In the genomic region with DNA sequence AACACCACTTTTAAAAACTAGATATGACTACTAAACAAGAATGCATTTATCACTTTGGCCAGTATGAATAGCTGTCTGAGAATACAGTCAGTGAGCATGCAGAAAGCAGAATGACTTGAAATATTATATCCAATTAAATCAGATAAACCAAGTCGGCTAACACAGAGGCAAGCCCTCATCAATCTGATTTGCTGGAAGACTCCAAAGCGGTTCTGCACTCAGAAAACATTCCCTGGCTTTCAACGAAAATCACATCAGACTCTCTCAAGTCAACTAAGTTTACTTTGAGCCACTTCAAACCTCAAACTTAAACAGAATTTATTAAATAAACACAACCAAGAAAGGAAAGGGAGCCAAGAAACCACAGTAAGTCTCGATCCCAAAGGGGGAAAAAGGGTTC, we compare ENCODE assay signal across 8 cellular contexts. TPM values are rescaled to one million over a fixed set of nuclear protein-coding genes. Genes with fewer than 3 reads are reported as not detected.
DNase-seq lines count a peak whose midpoint lies in the region; ATAC-seq, FAIRE-seq and TF ChIP-seq lines count a peak whose summit lies in the region.

No MANE protein-coding gene starts in this region.

- peak overlapping the region; percentile 87 for H3K4me2 ChIP-seq in parathyroid adenoma (ENCODE audit: low read length)

- in situ Hi-C loops in Panc1 (cut with HindIII; ENCODE audit: low pct_unique_long_range_greater_than_20kb, low sequenced_read_pairs): loop anchor here (25.0 kb wide), 1 partner anchor 203 kb away; no protein-coding TSS in a partner anchor

- H3K4me3 Mint-ChIP-seq in stimulated activated memory B cell treated with anti-CD40 and anti-IgM and Interleukin-4, amounts not matched to agents 10 μg/mL and 1 μg/mL and 100 μg/mL, for 72 hours: no peak overlapping the region

- H3K4me1 Mint-ChIP-seq in stimulated activated memory B cell treated with anti-CD40 and anti-IgM and Interleukin-4, amounts not matched to agents 10 μg/mL and 1 μg/mL and 100 μg/mL, for 72 hours: peaks cover 22% of the 10 kb centered on the region

- no peak overlapping the region for H3K27ac Mint-ChIP-seq in stimulated activated memory B cell treated with anti-CD40 and anti-IgM and Interleukin-4, amounts not matched to agents 10 μg/mL and 1 μg/mL and 100 μg/mL, for 72 hours

- WGBS in esophagus squamous epithelium, 2 donors: 1 to 2% methylated on average over 4 of the region's 4 CpGs

- DNase-seq in ELR (ENCODE audit: low read depth) (peak; percentile 59), Panc1 (ENCODE audit: low read depth, low spot score) (no peak), esophagus squamous epithelium (lab: John Stamatoyannopoulos, UW) (no peak), NCI-H1105 (lab: John Stamatoyannopoulos, UW) (no peak), GM12892 (ENCODE audit: insufficient read length) (no peak)

- POLR2A ChIA-PET in Panc1 (lab: Charles Lee): no interaction called here

- peaks cover 42% of the 10 kb centered on the region for H3K4me1 ChIP-seq in Panc1 (ENCODE audit: control insufficient read depth, insufficient read depth, low read length)
- H3K4me1 ChIP-seq in esophagus squamous epithelium: peaks cover 0 to 67% (median 17%) of the 10 kb centered on the region in 3 donors
- no peaks in the 10 kb centered on the region for H3K4me1 ChIP-seq in parathyroid adenoma

- no peak for TF ChIP-seq POLR2A in esophagus squamous epithelium (IDR thresholded peaks at IDR 0.05)
- no peak for TF ChIP-seq POLR2A in GM12892 (IDR thresholded peaks at IDR 0.05; ENCODE audit: low read depth, low read length)

- TF ChIP-seq CTCF in Panc1 (IDR thresholded peaks at IDR 0.05) (no peak), esophagus squamous epithelium (IDR thresholded peaks at IDR 0.05) (no peak), parathyroid adenoma (IDR thresholded peaks at IDR 0.05) (no peak)

- ATAC-seq in Panc1: no peak
- no peak for ATAC-seq in stimulated activated memory B cell treated with anti-CD40 and anti-IgM and Interleukin-4, amounts not matched to agents 10 μg/mL and 1 μg/mL and 100 μg/mL, for 72 hours
- ATAC-seq in HG03520 (IDR thresholded peaks at IDR 0.05; ENCODE audit: unreplicated experiment): no peak

- H3K36me3 Mint-ChIP-seq in stimulated activated memory B cell treated with anti-CD40 and anti-IgM and Interleukin-4, amounts not matched to agents 10 μg/mL and 1 μg/mL and 100 μg/mL, for 72 hours: no peaks in the 10 kb centered on the region

- CTCF ChIA-PET in Panc1 (lab: Charles Lee): no interaction called here

- H3K9me3 ChIP-seq in Panc1 (ENCODE audit: control insufficient read depth, insufficient read depth, low read depth, low read length) (no peaks in the 10 kb centered on the region), esophagus squamous epithelium (no peaks in the 10 kb centered on the region), parathyroid adenoma (ENCODE audit: control insufficient read depth, low read length) (no peaks in the 10 kb centered on the region)

- no TSS peak for BruUV-seq in Panc1 (replicated peaks; lab: Mats Ljungman, UMichigan)

- H3K4me3 ChIP-seq in Panc1 (ENCODE audit: low read depth in 2 of 2, low read length in 2 of 2) (peak overlapping the region; percentile 96 to 97), esophagus squamous epithelium (peak overlapping the region; percentile 82 to 83 (median 83)), parathyroid adenoma (ENCODE audit: low read depth, low read length) (peak overlapping the region; percentile 68)

- H3K27me3 Mint-ChIP-seq in stimulated activated memory B cell treated with anti-CD40 and anti-IgM and Interleukin-4, amounts not matched to agents 10 μg/mL and 1 μg/mL and 100 μg/mL, for 72 hours: peaks cover 76% of the 10 kb centered on the region

- peak overlapping the region; percentile 91 for H3K27ac ChIP-seq in Panc1 (ENCODE audit: low read length)
- peak overlapping the region in 3 of 4 donors; percentile 93 to 97 (median 94) for H3K27ac ChIP-seq in esophagus squamous epithelium
- no peak overlapping the region for H3K27ac ChIP-seq in parathyroid adenoma

- H3K9ac ChIP-seq in parathyroid adenoma: no peak overlapping the region

- H3K27me3 ChIP-seq in Panc1 (ENCODE audit: control insufficient read depth, insufficient read depth, low read length) (peaks cover 9% of the 10 kb centered on the region), esophagus squamous epithelium (peaks cover 0 to 32% (median 0%) of the 10 kb centered on the region in 4 donors), parathyroid adenoma (ENCODE audit: control insufficient read depth, insufficient read depth, low read length) (no peaks in the 10 kb centered on the region)

- H3K79me2 ChIP-seq in parathyroid adenoma: no peaks in the 10 kb centered on the region

- intact Hi-C loops in Panc1 (cut with micrococcal nuclease; ENCODE audit: unreplicated experiment) (loop anchor here (1.0 to 5.0 kb wide), 3 partner anchors 142 to 256 kb away; no protein-coding TSS in a partner anchor), esophagus squamous epithelium (cut with DNase I) (loop anchor here (10.0 kb wide), 2 partner anchors 150 to 200 kb away; no protein-coding TSS in a partner anchor)

- no peak for FAIRE-seq in GM12892 (lab: Jason Lieb, UNC)

- H3K36me3 ChIP-seq in Panc1 (ENCODE audit: control insufficient read depth, insufficient read depth, low read length) (peaks cover 6% of the 10 kb centered on the region), esophagus squamous epithelium (no peaks in the 10 kb centered on the region), parathyroid adenoma (ENCODE audit: control insufficient read depth, insufficient read depth, low read length) (no peaks in the 10 kb centered on the region)

- H3K9me3 Mint-ChIP-seq in stimulated activated memory B cell treated with anti-CD40 and anti-IgM and Interleukin-4, amounts not matched to agents 10 μg/mL and 1 μg/mL and 100 μg/mL, for 72 hours: peaks cover 2% of the 10 kb centered on the region

- no peak overlapping the region for H2AFZ ChIP-seq in parathyroid adenoma

RNA-seq across cellular contexts. Expression of a gene that starts 1.4 kb away (rescaled TPM):
- total RNA-seq in Panc1 (2021; ENCODE audit: unreplicated experiment) (71.9 TPM), esophagus squamous epithelium (10 to 100 TPM; 21.0 to 29.8 (median 27.3) TPM)
- 68.6 TPM for polyA plus RNA-seq in Panc1 (2012; ENCODE audit: insufficient read length)
- not detected for polyA plus RNA-seq in GM12892 (2012; ENCODE audit: missing spikeins)
